In genomic region chr1:219414250-219414649, GRCh38 we compare ENCODE assay signal across 1 cellular context.
TF ChIP-seq lines count a peak whose summit lies in the region.

No MANE protein-coding gene starts in this region.

TF ChIP-seq in HepG2, 621 proteins besides CTCF, POLR2A, EP300 and RAD21 (continued from another document and continues in another):
- TF ChIP-seq HHEX (CRISPR knock-in tag; IDR thresholded peaks at IDR 0.05) (peak; percentile 43; the same call in 1 of the 2 replicates), ZNF850 (CRISPR knock-in tag; conservative IDR thresholded peaks at IDR 0.05) (no peak), SIN3A (IDR thresholded peaks at IDR 0.05; ENCODE audit: borderline replicate concordance, low read depth, low read length) (no peak), TCF7 (IDR thresholded peaks at IDR 0.05; ENCODE audit: low read depth) (peak; percentile 58; the same call in 1 of the 2 replicates), PBX2 (CRISPR knock-in tag; IDR thresholded peaks at IDR 0.05) (no peak), ZNF691 (CRISPR knock-in tag; IDR thresholded peaks at IDR 0.05; ENCODE audit: borderline replicate concordance, low read depth) (no peak), LBX2 (CRISPR knock-in tag; IDR thresholded peaks at IDR 0.05; ENCODE audit: borderline replicate concordance) (no peak), MAFF (IDR thresholded peaks at IDR 0.05; ENCODE audit: low read depth, low read length) (no peak), ZNF792 (CRISPR knock-in tag; IDR thresholded peaks at IDR 0.05) (peak; percentile 52; the same call in 1 of the 2 replicates), CENPT (CRISPR knock-in tag; IDR thresholded peaks at IDR 0.05; ENCODE audit: low read depth) (no peak), SP5 (CRISPR knock-in tag; IDR thresholded peaks at IDR 0.05; ENCODE audit: borderline replicate concordance, low read depth) (no peak), E2F2 (CRISPR knock-in tag; IDR thresholded peaks at IDR 0.05; ENCODE audit: borderline replicate concordance) (no peak), SMAD3 (CRISPR knock-in tag; IDR thresholded peaks at IDR 0.05) (peak; percentile 60; the same call in 1 of the 2 replicates), HOXA7 (CRISPR knock-in tag; IDR thresholded peaks at IDR 0.05) (no peak), ZSCAN21 (CRISPR knock-in tag; IDR thresholded peaks at IDR 0.05; ENCODE audit: borderline replicate concordance) (no peak), RBFOX2 (IDR thresholded peaks at IDR 0.05; ENCODE audit: low read depth, low read length) (no peak), ZNF83 (CRISPR knock-in tag; IDR thresholded peaks at IDR 0.05; ENCODE audit: borderline replicate concordance) (no peak), ZNF549 (CRISPR knock-in tag; IDR thresholded peaks at IDR 0.05) (no peak), NFIC (IDR thresholded peaks at IDR 0.05; ENCODE audit: low read length) (peak; percentile 79; the same call in 1 of the 2 replicates), HDAC1 (CRISPR knock-in tag; IDR thresholded peaks at IDR 0.05) (peak; percentile 46; the same call in 1 of the 2 replicates), SETDB1 (CRISPR knock-in tag; IDR thresholded peaks at IDR 0.05; ENCODE audit: borderline replicate concordance) (no peak), ZZZ3 (CRISPR knock-in tag; IDR thresholded peaks at IDR 0.05; ENCODE audit: borderline replicate concordance) (no peak), ZNF317 (CRISPR knock-in tag; IDR thresholded peaks at IDR 0.05) (no peak), GATAD2A (CRISPR knock-in tag; IDR thresholded peaks at IDR 0.05) (peak; percentile 90), TOPORS (CRISPR knock-in tag; IDR thresholded peaks at IDR 0.05) (no peak), ZNF598 (CRISPR knock-in tag; IDR thresholded peaks at IDR 0.05; ENCODE audit: borderline replicate concordance) (no peak), EZH2 (conservative IDR thresholded peaks at IDR 0.05; ENCODE audit: low read depth, low read length) (no peak), BRF2 (CRISPR knock-in tag; IDR thresholded peaks at IDR 0.05) (no peak), GATAD1 (CRISPR knock-in tag; IDR thresholded peaks at IDR 0.05) (0 out of 2 replicates have a peak, but pooled peaks have one; percentile 16)
- TF ChIP-seq, protein P1, sequence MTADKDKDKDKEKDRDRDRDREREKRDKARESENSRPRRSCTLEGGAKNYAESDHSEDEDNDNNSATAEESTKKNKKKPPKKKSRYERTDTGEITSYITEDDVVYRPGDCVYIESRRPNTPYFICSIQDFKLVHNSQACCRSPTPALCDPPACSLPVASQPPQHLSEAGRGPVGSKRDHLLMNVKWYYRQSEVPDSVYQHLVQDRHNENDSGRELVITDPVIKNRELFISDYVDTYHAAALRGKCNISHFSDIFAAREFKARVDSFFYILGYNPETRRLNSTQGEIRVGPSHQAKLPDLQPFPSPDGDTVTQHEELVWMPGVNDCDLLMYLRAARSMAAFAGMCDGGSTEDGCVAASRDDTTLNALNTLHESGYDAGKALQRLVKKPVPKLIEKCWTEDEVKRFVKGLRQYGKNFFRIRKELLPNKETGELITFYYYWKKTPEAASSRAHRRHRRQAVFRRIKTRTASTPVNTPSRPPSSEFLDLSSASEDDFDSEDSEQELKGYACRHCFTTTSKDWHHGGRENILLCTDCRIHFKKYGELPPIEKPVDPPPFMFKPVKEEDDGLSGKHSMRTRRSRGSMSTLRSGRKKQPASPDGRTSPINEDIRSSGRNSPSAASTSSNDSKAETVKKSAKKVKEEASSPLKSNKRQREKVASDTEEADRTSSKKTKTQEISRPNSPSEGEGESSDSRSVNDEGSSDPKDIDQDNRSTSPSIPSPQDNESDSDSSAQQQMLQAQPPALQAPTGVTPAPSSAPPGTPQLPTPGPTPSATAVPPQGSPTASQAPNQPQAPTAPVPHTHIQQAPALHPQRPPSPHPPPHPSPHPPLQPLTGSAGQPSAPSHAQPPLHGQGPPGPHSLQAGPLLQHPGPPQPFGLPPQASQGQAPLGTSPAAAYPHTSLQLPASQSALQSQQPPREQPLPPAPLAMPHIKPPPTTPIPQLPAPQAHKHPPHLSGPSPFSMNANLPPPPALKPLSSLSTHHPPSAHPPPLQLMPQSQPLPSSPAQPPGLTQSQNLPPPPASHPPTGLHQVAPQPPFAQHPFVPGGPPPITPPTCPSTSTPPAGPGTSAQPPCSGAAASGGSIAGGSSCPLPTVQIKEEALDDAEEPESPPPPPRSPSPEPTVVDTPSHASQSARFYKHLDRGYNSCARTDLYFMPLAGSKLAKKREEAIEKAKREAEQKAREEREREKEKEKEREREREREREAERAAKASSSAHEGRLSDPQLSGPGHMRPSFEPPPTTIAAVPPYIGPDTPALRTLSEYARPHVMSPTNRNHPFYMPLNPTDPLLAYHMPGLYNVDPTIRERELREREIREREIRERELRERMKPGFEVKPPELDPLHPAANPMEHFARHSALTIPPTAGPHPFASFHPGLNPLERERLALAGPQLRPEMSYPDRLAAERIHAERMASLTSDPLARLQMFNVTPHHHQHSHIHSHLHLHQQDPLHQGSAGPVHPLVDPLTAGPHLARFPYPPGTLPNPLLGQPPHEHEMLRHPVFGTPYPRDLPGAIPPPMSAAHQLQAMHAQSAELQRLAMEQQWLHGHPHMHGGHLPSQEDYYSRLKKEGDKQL (CRISPR knock-in tag; IDR thresholded peaks at IDR 0.05; ENCODE audit: low read depth), result 0 out of 2 replicates have a peak, but pooled peaks have one; percentile 34
- TF ChIP-seq, protein P2, sequence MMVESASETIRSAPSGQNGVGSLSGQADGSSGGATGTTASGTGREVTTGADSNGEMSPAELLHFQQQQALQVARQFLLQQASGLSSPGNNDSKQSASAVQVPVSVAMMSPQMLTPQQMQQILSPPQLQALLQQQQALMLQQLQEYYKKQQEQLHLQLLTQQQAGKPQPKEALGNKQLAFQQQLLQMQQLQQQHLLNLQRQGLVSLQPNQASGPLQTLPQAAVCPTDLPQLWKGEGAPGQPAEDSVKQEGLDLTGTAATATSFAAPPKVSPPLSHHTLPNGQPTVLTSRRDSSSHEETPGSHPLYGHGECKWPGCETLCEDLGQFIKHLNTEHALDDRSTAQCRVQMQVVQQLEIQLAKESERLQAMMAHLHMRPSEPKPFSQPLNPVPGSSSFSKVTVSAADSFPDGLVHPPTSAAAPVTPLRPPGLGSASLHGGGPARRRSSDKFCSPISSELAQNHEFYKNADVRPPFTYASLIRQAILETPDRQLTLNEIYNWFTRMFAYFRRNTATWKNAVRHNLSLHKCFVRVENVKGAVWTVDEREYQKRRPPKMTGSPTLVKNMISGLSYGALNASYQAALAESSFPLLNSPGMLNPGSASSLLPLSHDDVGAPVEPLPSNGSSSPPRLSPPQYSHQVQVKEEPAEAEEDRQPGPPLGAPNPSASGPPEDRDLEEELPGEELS (CRISPR knock-in tag; IDR thresholded peaks at IDR 0.05), result peak; percentile 76
- TF ChIP-seq, protein P3, sequence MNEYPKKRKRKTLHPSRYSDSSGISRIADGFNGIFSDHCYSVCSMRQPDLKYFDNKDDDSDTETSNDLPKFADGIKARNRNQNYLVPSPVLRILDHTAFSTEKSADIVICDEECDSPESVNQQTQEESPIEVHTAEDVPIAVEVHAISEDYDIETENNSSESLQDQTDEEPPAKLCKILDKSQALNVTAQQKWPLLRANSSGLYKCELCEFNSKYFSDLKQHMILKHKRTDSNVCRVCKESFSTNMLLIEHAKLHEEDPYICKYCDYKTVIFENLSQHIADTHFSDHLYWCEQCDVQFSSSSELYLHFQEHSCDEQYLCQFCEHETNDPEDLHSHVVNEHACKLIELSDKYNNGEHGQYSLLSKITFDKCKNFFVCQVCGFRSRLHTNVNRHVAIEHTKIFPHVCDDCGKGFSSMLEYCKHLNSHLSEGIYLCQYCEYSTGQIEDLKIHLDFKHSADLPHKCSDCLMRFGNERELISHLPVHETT (CRISPR knock-in tag; conservative IDR thresholded peaks at IDR 0.05), result no peak
- TF ChIP-seq, protein P4, sequence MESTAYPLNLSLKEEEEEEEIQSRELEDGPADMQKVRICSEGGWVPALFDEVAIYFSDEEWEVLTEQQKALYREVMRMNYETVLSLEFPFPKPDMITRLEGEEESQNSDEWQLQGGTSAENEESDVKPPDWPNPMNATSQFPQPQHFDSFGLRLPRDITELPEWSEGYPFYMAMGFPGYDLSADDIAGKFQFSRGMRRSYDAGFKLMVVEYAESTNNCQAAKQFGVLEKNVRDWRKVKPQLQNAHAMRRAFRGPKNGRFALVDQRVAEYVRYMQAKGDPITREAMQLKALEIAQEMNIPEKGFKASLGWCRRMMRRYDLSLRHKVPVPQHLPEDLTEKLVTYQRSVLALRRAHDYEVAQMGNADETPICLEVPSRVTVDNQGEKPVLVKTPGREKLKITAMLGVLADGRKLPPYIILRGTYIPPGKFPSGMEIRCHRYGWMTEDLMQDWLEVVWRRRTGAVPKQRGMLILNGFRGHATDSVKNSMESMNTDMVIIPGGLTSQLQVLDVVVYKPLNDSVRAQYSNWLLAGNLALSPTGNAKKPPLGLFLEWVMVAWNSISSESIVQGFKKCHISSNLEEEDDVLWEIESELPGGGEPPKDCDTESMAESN (CRISPR knock-in tag; conservative IDR thresholded peaks at IDR 0.05), result no peak
- TF ChIP-seq, protein P5, sequence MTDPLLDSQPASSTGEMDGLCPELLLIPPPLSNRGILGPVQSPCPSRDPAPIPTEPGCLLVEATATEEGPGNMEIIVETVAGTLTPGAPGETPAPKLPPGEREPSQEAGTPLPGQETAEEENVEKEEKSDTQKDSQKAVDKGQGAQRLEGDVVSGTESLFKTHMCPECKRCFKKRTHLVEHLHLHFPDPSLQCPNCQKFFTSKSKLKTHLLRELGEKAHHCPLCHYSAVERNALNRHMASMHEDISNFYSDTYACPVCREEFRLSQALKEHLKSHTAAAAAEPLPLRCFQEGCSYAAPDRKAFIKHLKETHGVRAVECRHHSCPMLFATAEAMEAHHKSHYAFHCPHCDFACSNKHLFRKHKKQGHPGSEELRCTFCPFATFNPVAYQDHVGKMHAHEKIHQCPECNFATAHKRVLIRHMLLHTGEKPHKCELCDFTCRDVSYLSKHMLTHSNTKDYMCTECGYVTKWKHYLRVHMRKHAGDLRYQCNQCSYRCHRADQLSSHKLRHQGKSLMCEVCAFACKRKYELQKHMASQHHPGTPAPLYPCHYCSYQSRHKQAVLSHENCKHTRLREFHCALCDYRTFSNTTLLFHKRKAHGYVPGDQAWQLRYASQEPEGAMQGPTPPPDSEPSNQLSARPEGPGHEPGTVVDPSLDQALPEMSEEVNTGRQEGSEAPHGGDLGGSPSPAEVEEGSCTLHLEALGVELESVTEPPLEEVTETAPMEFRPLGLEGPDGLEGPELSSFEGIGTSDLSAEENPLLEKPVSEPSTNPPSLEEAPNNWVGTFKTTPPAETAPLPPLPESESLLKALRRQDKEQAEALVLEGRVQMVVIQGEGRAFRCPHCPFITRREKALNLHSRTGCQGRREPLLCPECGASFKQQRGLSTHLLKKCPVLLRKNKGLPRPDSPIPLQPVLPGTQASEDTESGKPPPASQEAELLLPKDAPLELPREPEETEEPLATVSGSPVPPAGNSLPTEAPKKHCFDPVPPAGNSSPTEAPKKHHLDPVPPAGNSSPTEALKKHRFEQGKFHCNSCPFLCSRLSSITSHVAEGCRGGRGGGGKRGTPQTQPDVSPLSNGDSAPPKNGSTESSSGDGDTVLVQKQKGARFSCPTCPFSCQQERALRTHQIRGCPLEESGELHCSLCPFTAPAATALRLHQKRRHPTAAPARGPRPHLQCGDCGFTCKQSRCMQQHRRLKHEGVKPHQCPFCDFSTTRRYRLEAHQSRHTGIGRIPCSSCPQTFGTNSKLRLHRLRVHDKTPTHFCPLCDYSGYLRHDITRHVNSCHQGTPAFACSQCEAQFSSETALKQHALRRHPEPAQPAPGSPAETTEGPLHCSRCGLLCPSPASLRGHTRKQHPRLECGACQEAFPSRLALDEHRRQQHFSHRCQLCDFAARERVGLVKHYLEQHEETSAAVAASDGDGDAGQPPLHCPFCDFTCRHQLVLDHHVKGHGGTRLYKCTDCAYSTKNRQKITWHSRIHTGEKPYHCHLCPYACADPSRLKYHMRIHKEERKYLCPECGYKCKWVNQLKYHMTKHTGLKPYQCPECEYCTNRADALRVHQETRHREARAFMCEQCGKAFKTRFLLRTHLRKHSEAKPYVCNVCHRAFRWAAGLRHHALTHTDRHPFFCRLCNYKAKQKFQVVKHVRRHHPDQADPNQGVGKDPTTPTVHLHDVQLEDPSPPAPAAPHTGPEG (CRISPR knock-in tag; IDR thresholded peaks at IDR 0.05), result no peak
